Comparison of ENCODE assay signal across 20 cellular contexts in genomic region chr2:169469952-169470572, GRCh38. TPM values are rescaled to one million over a fixed set of nuclear protein-coding genes. Genes with fewer than 3 reads are reported as not detected.
"Had no signal": no experiment of that assay in that cellular context is flagged by ENCODE, and none has a peak within 500 bp of the region (broad histone marks: within the 10 kb centered on the region; RNA-seq: fewer than 3 reads in every experiment).

No MANE protein-coding gene starts in this region.

- H3K9ac ChIP-seq: neural progenitor cell had no signal

- H3K4me2 ChIP-seq: neural progenitor cell, smooth muscle cell had no signal

- H3K36me3 ChIP-seq: esophagus muscularis mucosa, gastrocnemius medialis, heart right ventricle, neural progenitor cell, ovary had no signal

- H2AFZ ChIP-seq: neural progenitor cell had no signal

- DNase-seq: effector memory CD8-positive, alpha-beta T cell; gastrocnemius medialis; heart right ventricle; hypothalamus; kidney glomerular epithelial cell; mesendoderm; nucleus accumbens; ovary; right cardiac atrium; stimulated activated CD4-positive, alpha-beta T cell treated with anti-CD3 and anti-CD28 coated beads, Interleukin-4, amount 100 ng/mL, for 1 hour; stimulated activated CD8-positive, alpha-beta memory T cell treated with anti-CD3 and anti-CD28 coated beads, Interleukin-4, amount 100 ng/mL, for 48 hours; trophoblast cell had no signal

- H3K27me3 ChIP-seq: esophagus muscularis mucosa, gastrocnemius medialis, heart right ventricle, neural progenitor cell, ovary had no signal

- ATAC-seq: effector memory CD8-positive, alpha-beta T cell; gastrocnemius medialis; heart right ventricle; right cardiac atrium; stimulated activated memory B cell treated with anti-CD40 and anti-IgM and Interleukin-4, amounts not matched to agents 10 μg/mL and 1 μg/mL and 100 μg/mL, for 72 hours had no signal

- H3K4me3 ChIP-seq: esophagus muscularis mucosa, gastrocnemius medialis, heart right ventricle, neural progenitor cell, ovary, smooth muscle cell had no signal

- H3K27ac Mint-ChIP-seq: dendritic cell treated with granulocyte-macrophage colony-stimulating factor and Interleukin-4, amounts not matched to agents 40 ng/mL and 50 ng/mL, for 4 days; effector memory CD8-positive, alpha-beta T cell; naive thymus-derived CD8-positive, alpha-beta T cell; neural progenitor cell; stimulated activated memory B cell treated with anti-CD40 and anti-IgM and Interleukin-4, amounts not matched to agents 10 μg/mL and 1 μg/mL and 100 μg/mL, for 72 hours had no signal

- H3K27ac ChIP-seq: epithelial cell of prostate, esophagus muscularis mucosa, gastrocnemius medialis, heart right ventricle, neural progenitor cell, ovary had no signal

- H3K9me3 ChIP-seq: esophagus muscularis mucosa, gastrocnemius medialis, ovary had no signal

- H3K27me3 Mint-ChIP-seq: dendritic cell treated with granulocyte-macrophage colony-stimulating factor and Interleukin-4, amounts not matched to agents 40 ng/mL and 50 ng/mL, for 4 days; effector memory CD8-positive, alpha-beta T cell; naive thymus-derived CD8-positive, alpha-beta T cell; stimulated activated memory B cell treated with anti-CD40 and anti-IgM and Interleukin-4, amounts not matched to agents 10 μg/mL and 1 μg/mL and 100 μg/mL, for 72 hours had no signal

- FAIRE-seq: islet of Langerhans had no signal

- H3K36me3 Mint-ChIP-seq: naive thymus-derived CD8-positive, alpha-beta T cell; neural progenitor cell; stimulated activated memory B cell treated with anti-CD40 and anti-IgM and Interleukin-4, amounts not matched to agents 10 μg/mL and 1 μg/mL and 100 μg/mL, for 72 hours had no signal

- H3K4me3 Mint-ChIP-seq: dendritic cell treated with granulocyte-macrophage colony-stimulating factor and Interleukin-4, amounts not matched to agents 40 ng/mL and 50 ng/mL, for 4 days; effector memory CD8-positive, alpha-beta T cell; naive thymus-derived CD8-positive, alpha-beta T cell; neural progenitor cell; stimulated activated memory B cell treated with anti-CD40 and anti-IgM and Interleukin-4, amounts not matched to agents 10 μg/mL and 1 μg/mL and 100 μg/mL, for 72 hours had no signal

- H3K9me3 Mint-ChIP-seq: dendritic cell treated with granulocyte-macrophage colony-stimulating factor and Interleukin-4, amounts not matched to agents 40 ng/mL and 50 ng/mL, for 4 days; effector memory CD8-positive, alpha-beta T cell; naive thymus-derived CD8-positive, alpha-beta T cell; neural progenitor cell; stimulated activated memory B cell treated with anti-CD40 and anti-IgM and Interleukin-4, amounts not matched to agents 10 μg/mL and 1 μg/mL and 100 μg/mL, for 72 hours had no signal

- H3K4me1 Mint-ChIP-seq: neural progenitor cell; stimulated activated memory B cell treated with anti-CD40 and anti-IgM and Interleukin-4, amounts not matched to agents 10 μg/mL and 1 μg/mL and 100 μg/mL, for 72 hours had no signal

- H3K4me1 ChIP-seq: gastrocnemius medialis, heart right ventricle, neural progenitor cell had no signal

RNA-seq across cellular contexts. Expression of gene KLHL41, which starts 39.4 kb away (rescaled TPM):
- total RNA-seq: naive thymus-derived CD8-positive, alpha-beta T cell; smooth muscle cell had no signal
- polyA plus RNA-seq: smooth muscle cell had no signal
